Comparison of ENCODE assay signal across 8 cellular contexts in the genomic region with DNA sequence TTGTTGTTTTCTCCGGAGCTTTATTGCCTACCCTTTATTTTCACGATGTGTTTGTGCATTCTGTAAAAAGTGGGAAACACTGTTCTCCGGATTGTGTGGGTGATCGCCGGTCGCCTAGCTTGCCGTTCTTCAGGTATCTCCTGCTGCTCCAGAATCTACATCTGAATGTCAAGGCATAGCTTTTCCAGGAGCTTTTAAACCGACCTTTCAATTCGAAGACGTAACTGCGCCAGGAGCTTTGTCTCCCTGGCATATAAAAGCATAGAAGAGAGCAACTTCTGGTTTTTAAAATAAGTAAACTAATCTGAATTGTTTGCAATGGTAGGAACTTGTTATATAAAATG.
A peak's percentile ranks its signal among the peaks of the same experiment; 100 is the strongest.
DNase-seq lines count a peak whose midpoint lies in the region; ATAC-seq and TF ChIP-seq lines count a peak whose summit lies in the region.

No MANE protein-coding gene starts in this region.

- H3K9me3 ChIP-seq in iPS-15b (ENCODE audit: control insufficient read depth, insufficient read depth, low read length), result no peaks in the 10 kb centered on the region

- ATAC-seq in omental fat pad (ENCODE audit: low FRiP score), result no peak

- in situ Hi-C loops in G401 (cut with HindIII; ENCODE audit: low sequenced_read_pairs), result no loop called here

- DNase-seq in HFFc6, result no peak
- no peak for DNase-seq in G401 (ENCODE audit: low spot score)
- no peak for DNase-seq in occipital lobe (lab: John Stamatoyannopoulos, UW)
- DNase-seq in omental fat pad (ENCODE audit: low spot score), result no peak
- DNase-seq in GM19238 (ENCODE audit: insufficient read length, low spot score), result no peak

- H3K36me3 ChIP-seq in iPS-15b (ENCODE audit: control insufficient read depth, insufficient read depth, low read length), result no peaks in the 10 kb centered on the region

- peaks cover 13% of the 10 kb centered on the region for H3K4me1 ChIP-seq in iPS-15b (ENCODE audit: control insufficient read depth, insufficient read depth, low read length)

- no peaks in the 10 kb centered on the region for H3K27me3 ChIP-seq in iPS-15b (ENCODE audit: control insufficient read depth, insufficient read depth, low read length)

- TF ChIP-seq CTCF in HFFc6 (IDR thresholded peaks at IDR 0.05) (no peak), omental fat pad (IDR thresholded peaks at IDR 0.05) (no peak)

- H3K36me3 Mint-ChIP-seq in HFFc6 (ENCODE audit: low read depth), result no peaks in the 10 kb centered on the region; the same call in 1 of the 2 replicates

- peak overlapping the region; percentile 58 for H3K27ac ChIP-seq in angular gyrus (ENCODE audit: low read depth, low read length)
- peak overlapping the region in 17 of 21 experiments; percentile 7 to 86 (median 63) for H3K27ac ChIP-seq in skin epidermis

- peak overlapping the region; percentile 80; the same call in 1 of the 2 replicates for H3K27ac Mint-ChIP-seq in HFFc6

- peak overlapping the region; percentile 36 for H3K4me3 ChIP-seq in iPS-15b (ENCODE audit: low read depth, low read length)
- H3K4me3 ChIP-seq in skin epidermis, result peak overlapping the region; percentile 30 to 50 (median 35)

- peak overlapping the region; percentile 86 for H3K4me3 Mint-ChIP-seq in HFFc6

- H3K27me3 Mint-ChIP-seq in HFFc6 (ENCODE audit: insufficient read depth), result no peaks in the 10 kb centered on the region; the same call in 1 of the 2 replicates

- H3K4me1 Mint-ChIP-seq in HFFc6 (ENCODE audit: low read depth), result peaks cover 31% of the 10 kb centered on the region

- H3K9ac ChIP-seq in iPS-15b (ENCODE audit: low read depth, low read length), result peak overlapping the region; percentile 27

- H3K9me3 Mint-ChIP-seq in HFFc6, result no peaks in the 10 kb centered on the region
